1 cellular context compared by ENCODE assay signal in the genomic region with DNA sequence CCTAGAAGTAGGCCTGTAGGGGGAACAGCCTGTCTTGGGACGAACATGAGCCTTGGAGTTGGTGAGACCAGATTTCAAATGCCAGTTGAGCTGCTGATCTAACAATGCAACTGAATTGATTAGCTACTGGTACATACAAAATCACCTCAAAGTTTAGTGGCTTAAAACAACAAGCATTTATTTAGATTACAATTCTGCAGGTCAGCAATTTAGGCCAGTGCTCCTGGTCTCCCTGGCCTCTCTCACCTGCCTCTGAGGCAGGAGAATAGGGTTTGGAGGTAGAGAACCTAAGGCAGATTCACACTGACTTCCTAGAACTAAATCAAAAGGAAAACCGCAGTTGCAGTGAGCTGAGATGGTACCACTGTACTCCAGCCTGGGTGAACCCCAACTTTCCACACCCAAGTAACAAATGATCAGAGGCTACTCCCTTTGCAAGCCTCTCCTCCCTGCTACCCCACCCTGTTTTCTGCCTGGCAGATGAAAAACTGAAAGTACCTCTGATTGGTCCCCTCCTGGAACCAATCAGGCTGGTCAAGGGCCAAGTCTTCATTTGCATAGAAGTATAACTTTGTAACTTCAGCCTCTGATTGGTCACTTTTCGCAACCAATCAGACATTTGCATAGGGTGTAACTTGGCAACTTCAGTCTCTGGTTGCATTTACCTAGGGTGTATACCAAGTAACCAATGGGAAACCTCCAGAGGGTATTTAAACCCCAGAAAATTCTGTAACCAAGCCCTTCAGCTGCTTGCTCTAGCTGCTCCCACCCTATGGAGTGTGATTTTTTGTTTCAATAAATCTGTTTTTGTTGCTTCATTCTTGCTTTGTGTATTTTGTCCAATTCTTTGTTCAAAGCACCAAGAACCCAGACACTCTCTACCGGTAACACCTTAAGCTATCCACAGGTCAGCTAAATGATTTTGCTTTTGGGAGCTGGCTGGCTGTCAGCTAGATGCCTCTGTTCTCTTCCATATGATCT.
TF ChIP-seq lines count a peak whose summit lies in the region.

No MANE protein-coding gene starts in this region.

TF ChIP-seq in K562, 482 proteins besides CTCF, POLR2A, EP300 and RAD21 (continued from another document):
- TF ChIP-seq GABPB2 (CRISPR knock-in tag; conservative IDR thresholded peaks at IDR 0.05) (no peak), ZNF316 (IDR thresholded peaks at IDR 0.05) (peak; percentile 83), MAFG (tag; conservative IDR thresholded peaks at IDR 0.05) (peak; percentile 84), SRF (CRISPR knock-in tag; IDR thresholded peaks at IDR 0.05) (peak in 1 of 2 experiments; percentile 57; a peak in 1 of 4 replicates), SIN3A (IDR thresholded peaks at IDR 0.05; ENCODE audit: borderline replicate concordance in 2 of 2, control insufficient read depth in 1 of 2, low read depth in 2 of 2, low read length in 2 of 2) (no peak), NEUROD1 (IDR thresholded peaks at IDR 0.05; ENCODE audit: borderline replicate concordance, low read depth, low read length, partially characterized antibody) (no peak), MCM5 (IDR thresholded peaks at IDR 0.05; ENCODE audit: low read depth) (no peak), CBX5 (IDR thresholded peaks at IDR 0.05; ENCODE audit: borderline replicate concordance, low read depth) (no peak), C11orf30 (IDR thresholded peaks at IDR 0.05; ENCODE audit: low read depth) (peak; percentile 87), NFYB (IDR thresholded peaks at IDR 0.05; ENCODE audit: extremely low read depth, insufficient read length) (peak; percentile 34), ZC3H8 (IDR thresholded peaks at IDR 0.05) (no peak), HNRNPH1 (optimal IDR thresholded peaks at IDR 0.05; ENCODE audit: low read depth, low read length) (no peak)
- TF ChIP-seq, protein P1, sequence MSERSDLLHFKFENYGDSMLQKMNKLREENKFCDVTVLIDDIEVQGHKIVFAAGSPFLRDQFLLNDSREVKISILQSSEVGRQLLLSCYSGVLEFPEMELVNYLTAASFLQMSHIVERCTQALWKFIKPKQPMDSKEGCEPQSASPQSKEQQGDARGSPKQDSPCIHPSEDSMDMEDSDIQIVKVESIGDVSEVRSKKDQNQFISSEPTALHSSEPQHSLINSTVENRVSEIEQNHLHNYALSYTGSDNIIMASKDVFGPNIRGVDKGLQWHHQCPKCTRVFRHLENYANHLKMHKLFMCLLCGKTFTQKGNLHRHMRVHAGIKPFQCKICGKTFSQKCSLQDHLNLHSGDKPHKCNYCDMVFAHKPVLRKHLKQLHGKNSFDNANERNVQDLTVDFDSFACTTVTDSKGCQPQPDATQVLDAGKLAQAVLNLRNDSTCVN (CRISPR knock-in tag; IDR thresholded peaks at IDR 0.05) = no peak
- TF ChIP-seq, protein P2, sequence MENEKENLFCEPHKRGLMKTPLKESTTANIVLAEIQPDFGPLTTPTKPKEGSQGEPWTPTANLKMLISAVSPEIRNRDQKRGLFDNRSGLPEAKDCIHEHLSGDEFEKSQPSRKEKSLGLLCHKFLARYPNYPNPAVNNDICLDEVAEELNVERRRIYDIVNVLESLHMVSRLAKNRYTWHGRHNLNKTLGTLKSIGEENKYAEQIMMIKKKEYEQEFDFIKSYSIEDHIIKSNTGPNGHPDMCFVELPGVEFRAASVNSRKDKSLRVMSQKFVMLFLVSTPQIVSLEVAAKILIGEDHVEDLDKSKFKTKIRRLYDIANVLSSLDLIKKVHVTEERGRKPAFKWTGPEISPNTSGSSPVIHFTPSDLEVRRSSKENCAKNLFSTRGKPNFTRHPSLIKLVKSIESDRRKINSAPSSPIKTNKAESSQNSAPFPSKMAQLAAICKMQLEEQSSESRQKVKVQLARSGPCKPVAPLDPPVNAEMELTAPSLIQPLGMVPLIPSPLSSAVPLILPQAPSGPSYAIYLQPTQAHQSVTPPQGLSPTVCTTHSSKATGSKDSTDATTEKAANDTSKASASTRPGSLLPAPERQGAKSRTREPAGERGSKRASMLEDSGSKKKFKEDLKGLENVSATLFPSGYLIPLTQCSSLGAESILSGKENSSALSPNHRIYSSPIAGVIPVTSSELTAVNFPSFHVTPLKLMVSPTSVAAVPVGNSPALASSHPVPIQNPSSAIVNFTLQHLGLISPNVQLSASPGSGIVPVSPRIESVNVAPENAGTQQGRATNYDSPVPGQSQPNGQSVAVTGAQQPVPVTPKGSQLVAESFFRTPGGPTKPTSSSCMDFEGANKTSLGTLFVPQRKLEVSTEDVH (IDR thresholded peaks at IDR 0.05; ENCODE audit: low read depth, partially characterized antibody) = no peak
- TF ChIP-seq, protein P3, sequence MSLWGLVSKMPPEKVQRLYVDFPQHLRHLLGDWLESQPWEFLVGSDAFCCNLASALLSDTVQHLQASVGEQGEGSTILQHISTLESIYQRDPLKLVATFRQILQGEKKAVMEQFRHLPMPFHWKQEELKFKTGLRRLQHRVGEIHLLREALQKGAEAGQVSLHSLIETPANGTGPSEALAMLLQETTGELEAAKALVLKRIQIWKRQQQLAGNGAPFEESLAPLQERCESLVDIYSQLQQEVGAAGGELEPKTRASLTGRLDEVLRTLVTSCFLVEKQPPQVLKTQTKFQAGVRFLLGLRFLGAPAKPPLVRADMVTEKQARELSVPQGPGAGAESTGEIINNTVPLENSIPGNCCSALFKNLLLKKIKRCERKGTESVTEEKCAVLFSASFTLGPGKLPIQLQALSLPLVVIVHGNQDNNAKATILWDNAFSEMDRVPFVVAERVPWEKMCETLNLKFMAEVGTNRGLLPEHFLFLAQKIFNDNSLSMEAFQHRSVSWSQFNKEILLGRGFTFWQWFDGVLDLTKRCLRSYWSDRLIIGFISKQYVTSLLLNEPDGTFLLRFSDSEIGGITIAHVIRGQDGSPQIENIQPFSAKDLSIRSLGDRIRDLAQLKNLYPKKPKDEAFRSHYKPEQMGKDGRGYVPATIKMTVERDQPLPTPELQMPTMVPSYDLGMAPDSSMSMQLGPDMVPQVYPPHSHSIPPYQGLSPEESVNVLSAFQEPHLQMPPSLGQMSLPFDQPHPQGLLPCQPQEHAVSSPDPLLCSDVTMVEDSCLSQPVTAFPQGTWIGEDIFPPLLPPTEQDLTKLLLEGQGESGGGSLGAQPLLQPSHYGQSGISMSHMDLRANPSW (CRISPR knock-in tag; IDR thresholded peaks at IDR 0.05) = no peak
